Comparison of ENCODE assay signal across 29 cellular contexts in genomic region chr11:129980086-129980485, GRCh38.
"Had no signal": no experiment of that assay in that cellular context is flagged by ENCODE, and none has a peak within 500 bp of the region (broad histone marks: within the 10 kb centered on the region; RNA-seq: fewer than 3 reads in every experiment).

No MANE protein-coding gene starts in this region.

- H3K4me3 ChIP-seq: colonic mucosa, esophagus squamous epithelium, gastrocnemius medialis, heart right ventricle, left lung, lower lobe of right lung, mucosa of descending colon had no signal

- ATAC-seq: esophagus mucosa; gastrocnemius medialis; heart right ventricle; left cardiac atrium; left lung; left ventricle myocardium superior; lower lobe of right lung; mucosa of descending colon; naive thymus-derived CD8-positive, alpha-beta T cell had no signal

- H3K4me1 Mint-ChIP-seq: endodermal cell had no signal

- H3K27ac ChIP-seq: colonic mucosa, epithelial cell of prostate, esophagus squamous epithelium, gastrocnemius medialis, heart right ventricle, left lung, lower lobe of right lung had no signal

- H3K36me3 ChIP-seq: colonic mucosa, esophagus squamous epithelium, gastrocnemius medialis, heart right ventricle, left lung, lower lobe of right lung had no signal

- H3K27ac Mint-ChIP-seq: dendritic cell treated with granulocyte-macrophage colony-stimulating factor and Interleukin-4, amounts not matched to agents 40 ng/mL and 50 ng/mL, for 4 days; endodermal cell; mesothelial cell of epicardium had no signal

- H3K27me3 Mint-ChIP-seq: dendritic cell treated with granulocyte-macrophage colony-stimulating factor and Interleukin-4, amounts not matched to agents 40 ng/mL and 50 ng/mL, for 4 days; naive thymus-derived CD8-positive, alpha-beta T cell had no signal

- H3K9me3 Mint-ChIP-seq: dendritic cell treated with granulocyte-macrophage colony-stimulating factor and Interleukin-4, amounts not matched to agents 40 ng/mL and 50 ng/mL, for 4 days; endodermal cell; mesothelial cell of epicardium; naive thymus-derived CD8-positive, alpha-beta T cell had no signal

- DNase-seq: colonic mucosa; cortex of kidney; effector CD4-positive, alpha-beta T cell; effector memory CD4-positive, alpha-beta T cell; endodermal cell; erythroblast; esophagus squamous epithelium; foreskin fibroblast; foreskin melanocyte; gastrocnemius medialis; glutamatergic neuron; head of caudate nucleus; heart right ventricle; hippocampal formation; left cardiac atrium; left lung; left ventricle myocardium superior; lower lobe of right lung; mesenchymal stem cell; mucosa of descending colon; naive B cell; naive thymus-derived CD8-positive, alpha-beta T cell had no signal

- H3K4me3 Mint-ChIP-seq: dendritic cell treated with granulocyte-macrophage colony-stimulating factor and Interleukin-4, amounts not matched to agents 40 ng/mL and 50 ng/mL, for 4 days; endodermal cell; mesothelial cell of epicardium; naive B cell; naive thymus-derived CD8-positive, alpha-beta T cell had no signal

- H3K27me3 ChIP-seq: colonic mucosa, esophagus squamous epithelium, gastrocnemius medialis, heart right ventricle, left lung had no signal

- H3K9me3 ChIP-seq: colonic mucosa, esophagus squamous epithelium, gastrocnemius medialis, heart right ventricle, left lung, lower lobe of right lung, mucosa of descending colon had no signal

- FAIRE-seq: endometrium, islet of Langerhans, keratinocyte had no signal

- H3K4me1 ChIP-seq: colonic mucosa, esophagus squamous epithelium, heart right ventricle, left lung, lower lobe of right lung had no signal
